ENCODE assay signal across 23 cellular contexts in the genomic region with DNA sequence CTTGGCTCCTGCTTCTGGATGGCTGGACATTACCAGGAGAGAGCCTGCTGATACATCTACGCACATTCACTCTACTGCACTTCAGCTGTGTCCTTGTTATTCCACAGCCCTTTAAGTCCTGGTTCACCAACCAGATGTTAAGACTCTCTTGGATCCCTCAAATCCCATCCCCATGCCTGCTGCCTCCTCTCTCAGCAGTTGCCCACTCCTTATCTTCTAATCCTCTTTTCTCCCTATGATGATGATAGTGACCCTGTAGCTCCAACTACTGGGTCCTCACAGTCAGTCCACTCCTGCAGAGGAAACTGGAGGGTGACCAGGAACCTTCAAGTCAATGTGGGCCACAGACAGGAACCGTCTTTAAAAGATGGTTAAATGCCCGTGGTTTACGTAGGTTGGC.
DNase-seq lines count a peak whose midpoint lies in the region; ATAC-seq and TF ChIP-seq lines count a peak whose summit lies in the region.
"Had no signal": no experiment of that assay in that cellular context is flagged by ENCODE, and none has a peak within 500 bp of the region (broad histone marks: within the 10 kb centered on the region; RNA-seq: fewer than 3 reads in every experiment).

No MANE protein-coding gene starts in this region.

- H3K4me3 ChIP-seq in left ventricle myocardium inferior (no peak overlapping the region), RWPE2 (ENCODE audit: severe bottlenecking) (no peak overlapping the region), right cardiac atrium (ENCODE audit: low read length) (no peak overlapping the region), transverse colon (no peak overlapping the region), MM.1S (ENCODE audit: low read length) (no peak overlapping the region)
- H3K4me3 ChIP-seq: esophagus squamous epithelium, gastrocnemius medialis had no signal

- H3K27me3 ChIP-seq in left ventricle myocardium inferior (ENCODE audit: low read depth) (no peaks in the 10 kb centered on the region), RWPE2 (ENCODE audit: insufficient read depth, poor library complexity, severe bottlenecking) (no peaks in the 10 kb centered on the region), right cardiac atrium (ENCODE audit: control insufficient read depth, insufficient read depth) (no peaks in the 10 kb centered on the region), transverse colon (no peaks in the 10 kb centered on the region), MM.1S (replicated peaks; ENCODE audit: insufficient read depth, low read length) (no peaks in the 10 kb centered on the region)
- H3K27me3 ChIP-seq: brain microvascular endothelial cell, esophagus squamous epithelium, gastrocnemius medialis had no signal

- H3K9me3 ChIP-seq in left ventricle myocardium inferior (replicated peaks) = no peaks in the 10 kb centered on the region
- H3K9me3 ChIP-seq in RWPE2 (ENCODE audit: severe bottlenecking) = no peaks in the 10 kb centered on the region
- H3K9me3 ChIP-seq in right cardiac atrium (ENCODE audit: control insufficient read depth, low read length) = no peaks in the 10 kb centered on the region
- H3K9me3 ChIP-seq in transverse colon = no peaks in the 10 kb centered on the region
- no peaks in the 10 kb centered on the region for H3K9me3 ChIP-seq in MM.1S (replicated peaks; ENCODE audit: insufficient read depth, low read length)
- H3K9me3 ChIP-seq: esophagus squamous epithelium, gastrocnemius medialis had no signal

- no peak for TF ChIP-seq CTCF in left ventricle myocardium inferior (IDR thresholded peaks at IDR 0.05; ENCODE audit: borderline replicate concordance)
- no peak for TF ChIP-seq CTCF in RWPE2 (IDR thresholded peaks at IDR 0.05; ENCODE audit: poor library complexity, severe bottlenecking)
- TF ChIP-seq CTCF in transverse colon (IDR thresholded peaks at IDR 0.05) = no peak
- TF ChIP-seq CTCF in MM.1S (IDR thresholded peaks at IDR 0.05; ENCODE audit: low read length) = no peak

- H3K9me2 ChIP-seq in MM.1S (replicated peaks; ENCODE audit: insufficient read depth, low read length) = no peaks in the 10 kb centered on the region

- DNase-seq in left ventricle myocardium inferior (no peak), Right ventricle myocardium inferior (ENCODE audit: missing footprints) (no peak), RWPE2 (ENCODE audit: low spot score) (no peak), right cardiac atrium (no peak), transverse colon (no peak), NCI-H187 treated with DMSO at 0.1 percent for 48 hours (lab: John Stamatoyannopoulos, UW) (no peak), MM.1S (no peak), DMS53 (lab: John Stamatoyannopoulos, UW) (no peak)
- DNase-seq: activated CD4-positive, CD25-positive, alpha-beta regulatory T cell; activated T-cell treated with anti-CD3 and anti-CD28 coated beads, Interleukin-2, amount 50 U/mL, for 72 hours; brain microvascular endothelial cell; endodermal cell; esophagus squamous epithelium; gastrocnemius medialis; mesenchymal stem cell; naive thymus-derived CD4-positive, alpha-beta T cell; NCI-H1417 treated with DMSO at 0.1 percent for 48 hours; NCI-H510A; NK-92 treated with Interleukin-12 subunit alpha and Interleukin-12 subunit beta, amount 100 ng/mL, for 24 hours; stimulated activated CD4-positive, alpha-beta T cell treated with anti-CD3 and anti-CD28 coated beads, Interleukin-15, amount 100 ng/mL, for 24 hours; T1000 had no signal

- H3K4me1 ChIP-seq in left ventricle myocardium inferior (peaks cover 93% of the 10 kb centered on the region), RWPE2 (ENCODE audit: insufficient read depth, poor library complexity, severe bottlenecking) (peaks cover 21% of the 10 kb centered on the region), right cardiac atrium (ENCODE audit: control insufficient read depth, insufficient read depth, low read length) (peaks cover 6% of the 10 kb centered on the region), transverse colon (peaks cover 16 to 48% (median 23%) of the 10 kb centered on the region in 4 donors), MM.1S (ENCODE audit: low read length) (no peaks in the 10 kb centered on the region)

- no peaks in the 10 kb centered on the region for H3K36me3 ChIP-seq in left ventricle myocardium inferior
- no peaks in the 10 kb centered on the region for H3K36me3 ChIP-seq in RWPE2 (ENCODE audit: low read depth)
- H3K36me3 ChIP-seq in transverse colon = no peaks in the 10 kb centered on the region
- H3K36me3 ChIP-seq in MM.1S (replicated peaks; ENCODE audit: insufficient read depth, low read length) = no peaks in the 10 kb centered on the region
- H3K36me3 ChIP-seq: brain microvascular endothelial cell, esophagus squamous epithelium, gastrocnemius medialis had no signal

- peak overlapping the region; percentile 85 for H3K27ac ChIP-seq in left ventricle myocardium inferior (replicated peaks)
- H3K27ac ChIP-seq in RWPE2 (ENCODE audit: poor library complexity, severe bottlenecking) = peak overlapping the region; percentile 26
- H3K27ac ChIP-seq in right cardiac atrium (ENCODE audit: low read length) = peak overlapping the region; percentile 70
- peak overlapping the region; percentile 81 to 87 (median 85) for H3K27ac ChIP-seq in transverse colon
- no peak overlapping the region for H3K27ac ChIP-seq in MM.1S (ENCODE audit: low read length)
- H3K27ac ChIP-seq: brain microvascular endothelial cell, C4-2B had no signal

- H4K20me1 ChIP-seq in MM.1S (ENCODE audit: insufficient read depth, low read length) = no peaks in the 10 kb centered on the region

- in situ Hi-C loops in transverse colon (cut with MboI; ENCODE audit: low pct_ligation_motif_present in 1 of 4, low pct_unique_long_range_greater_than_20kb in 1 of 4, low sequenced_read_pairs in 3 of 4) = loop anchor here in 1 of 4 donors (25.0 kb wide), 1 partner anchor 112 kb away; no protein-coding TSS in a partner anchor

- intact Hi-C loops in left ventricle myocardium inferior (cut with micrococcal nuclease) = no loop called here
- intact Hi-C loops in Right ventricle myocardium inferior (cut with DNase I) = loop anchor here (5.0 kb wide), 1 partner anchor 133 kb away; a partner anchor contains a TSS
- intact Hi-C loops in right cardiac atrium (cut with DNase I) = no loop called here
- intact Hi-C loops in transverse colon (cut with DNase I; ENCODE audit: low total_unique reads) = no loop called here

- no peak for TF ChIP-seq POLR2A in transverse colon (IDR thresholded peaks at IDR 0.05)

- no peak overlapping the region for H2AFZ ChIP-seq in MM.1S (ENCODE audit: low read length)

- no peaks in the 10 kb centered on the region for H3F3A ChIP-seq in MM.1S (ENCODE audit: insufficient read depth, low read length)

- H3K9ac ChIP-seq in MM.1S (ENCODE audit: low read length) = no peak overlapping the region

- WGBS in right cardiac atrium = 95% methylated on average over 4 of the region's 4 CpGs
- WGBS in transverse colon (ENCODE audit: low coverage in 1 of 2), 2 donors = 93 to 100% methylated on average over 1 to 4 of the region's 4 CpGs

- no peak for TF ChIP-seq EP300 in transverse colon (IDR thresholded peaks at IDR 0.05; ENCODE audit: low read depth)

- no peaks in the 10 kb centered on the region for H3K79me2 ChIP-seq in MM.1S (ENCODE audit: low read length)

- ATAC-seq in Right ventricle myocardium inferior = no peak
- ATAC-seq in RWPE2 (ENCODE audit: low read depth) = no peak
- no peak for ATAC-seq in right cardiac atrium
- ATAC-seq: activated T-cell treated with anti-CD3 and anti-CD28 coated beads, Interleukin-2, amount 50 U/mL, for 72 hours; gastrocnemius medialis; naive thymus-derived CD4-positive, alpha-beta T cell; SK-N-SH treated with all-trans-retinoic acid at 6 μM for 48 hours had no signal

- H3K4me2 ChIP-seq in MM.1S (ENCODE audit: low read depth, low read length) = no peak overlapping the region
